21 cellular contexts compared by ENCODE assay signal in the genomic region with DNA sequence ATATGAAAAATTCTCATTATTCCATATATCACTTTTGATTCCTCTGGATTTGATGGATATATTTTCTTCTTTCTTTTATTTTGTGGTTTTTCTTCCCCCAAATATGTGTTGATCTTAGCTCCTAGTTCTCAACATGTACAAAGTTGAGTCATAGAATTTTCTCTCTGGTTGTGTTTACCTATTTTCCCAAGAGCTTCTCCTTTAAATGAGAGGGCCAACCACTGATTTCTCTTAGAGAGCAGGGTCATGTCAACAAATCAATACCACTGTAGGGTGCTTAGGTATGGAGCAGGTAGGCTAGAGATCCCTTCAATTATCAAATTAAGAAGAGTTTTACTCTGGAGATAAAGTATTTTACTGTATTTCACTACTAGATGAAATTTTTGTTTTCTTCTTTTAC.
DNase-seq lines count a peak whose midpoint lies in the region; TF ChIP-seq lines count a peak whose summit lies in the region.
"Had no signal": no experiment of that assay in that cellular context is flagged by ENCODE, and none has a peak within 500 bp of the region (broad histone marks: within the 10 kb centered on the region; RNA-seq: fewer than 3 reads in every experiment).

No MANE protein-coding gene starts in this region.

- H3K27ac Mint-ChIP-seq in osteocyte (ENCODE audit: unreplicated experiment) = peak overlapping the region; percentile 52
- H3K27ac Mint-ChIP-seq: H9, HFFc6 had no signal

- TF ChIP-seq CTCF in mammary epithelial cell (conservative IDR thresholded peaks at IDR 0.05 in 1 of 2, IDR thresholded peaks at IDR 0.05 in 1 of 2; ENCODE audit: extremely low read depth in 1 of 2, insufficient read depth in 1 of 2, low read depth in 1 of 2, low read length in 2 of 2) (no peak), osteocyte (IDR thresholded peaks at IDR 0.05) (no peak)

- in situ Hi-C loops in mammary epithelial cell (cut with MboI; ENCODE audit: low sequenced_read_pairs in 2 of 2) = no loop called here

- BruUV-seq in mammary epithelial cell (replicated peaks; lab: Mats Ljungman, UMichigan) = no TSS peak

- H2AFZ ChIP-seq in mammary epithelial cell (ENCODE audit: low read depth, low read length) = no peak overlapping the region
- H2AFZ ChIP-seq: GM23248 had no signal

- CTCF ChIA-PET in mammary epithelial cell (lab: Charles Lee; ENCODE audit: low non-redundant PET) = no interaction called here

- no peak overlapping the region for H3K4me3 Mint-ChIP-seq in osteocyte (ENCODE audit: unreplicated experiment)
- H3K4me3 Mint-ChIP-seq: H9, HFFc6 had no signal

- no peaks in the 10 kb centered on the region for H3K79me2 ChIP-seq in mammary epithelial cell (ENCODE audit: insufficient read depth, low read length)

- H3K4me3 ChIP-seq in mammary epithelial cell (replicated peaks in 1 of 3; ENCODE audit: insufficient read depth in 1 of 3, low read depth in 2 of 3, low read length in 3 of 3) = no peak overlapping the region
- H3K4me3 ChIP-seq: GM12878, GM23248, K562 had no signal

- H3K36me3 ChIP-seq in mammary epithelial cell (ENCODE audit: insufficient read depth, low read length) = no peaks in the 10 kb centered on the region
- H3K36me3 ChIP-seq: BE2C had no signal

- intact Hi-C loops in mammary epithelial cell (cut with micrococcal nuclease) = no loop called here

- H3K4me2 ChIP-seq in mammary epithelial cell (ENCODE audit: insufficient read depth, low read depth, low read length) = no peak overlapping the region

- no peaks in the 10 kb centered on the region for H3K9me3 Mint-ChIP-seq in osteocyte (ENCODE audit: unreplicated experiment)
- H3K9me3 Mint-ChIP-seq: HFFc6 had no signal

- no peaks in the 10 kb centered on the region for H4K20me1 ChIP-seq in mammary epithelial cell (ENCODE audit: insufficient read depth, low read length)

- H3K9me3 ChIP-seq in mammary epithelial cell (replicated peaks; ENCODE audit: insufficient read depth, low read length) = no peaks in the 10 kb centered on the region
- H3K9me3 ChIP-seq: BE2C had no signal

- H3K27me3 ChIP-seq in mammary epithelial cell (ENCODE audit: insufficient read depth, low read length) = no peaks in the 10 kb centered on the region
- H3K27me3 ChIP-seq: BE2C had no signal

- H3K27me3 Mint-ChIP-seq in osteocyte (ENCODE audit: unreplicated experiment) = no peaks in the 10 kb centered on the region

- no peak overlapping the region for H3K27ac ChIP-seq in mammary epithelial cell (ENCODE audit: insufficient read depth, low read depth, low read length)
- H3K27ac ChIP-seq: GM23248 had no signal

- DNase-seq in DMS53 treated with DMSO at 0.1 percent for 48 hours (lab: John Stamatoyannopoulos, UW; ENCODE audit: unreplicated experiment) = peak; percentile 9
- peak; percentile 7 for DNase-seq in NCI-H69 (lab: John Stamatoyannopoulos, UW)
- peak; percentile 5 for DNase-seq in mammary epithelial cell
- no peak for DNase-seq in osteocyte (ENCODE audit: extremely low spot score, unreplicated experiment)
- no peak for DNase-seq in stimulated activated CD4-positive, alpha-beta T cell treated with anti-CD3 and anti-CD28 coated beads, Interleukin-4, amount 100 ng/mL, for 1 hour
- DNase-seq in stimulated activated naive CD4-positive, alpha-beta T cell treated with Interleukin-2 at 50 U/mL for 16 hours (lab: John Stamatoyannopoulos, UW) = no peak
- no peak for DNase-seq in NAMALWA (ENCODE audit: low spot score)
- DNase-seq in activated CD4-positive, alpha-beta T cell treated with anti-CD3 and anti-CD28 coated beads for 4 hours = no peak
- DNase-seq: BE2C, DMS79 treated with DMSO at 0.1 percent for 48 hours, GM23248, H9, HFFc6, NCI-H1105, NCI-H146, NCI-H2029 treated with DMSO at 0.1 percent for 48 hours, NCI-H2171 treated with DMSO at 0.1 percent for 48 hours, NCI-H524 treated with DMSO at 0.1 percent for 48 hours, OCI-M1 had no signal

- dilution Hi-C loops in mammary epithelial cell (cut with HindIII; ENCODE audit: low sequenced_read_pairs) = no loop called here

- no peak overlapping the region for H3K9ac ChIP-seq in mammary epithelial cell (ENCODE audit: insufficient read depth, low read length)
- H3K9ac ChIP-seq: GM23248 had no signal

- H3K36me3 Mint-ChIP-seq in osteocyte (ENCODE audit: unreplicated experiment) = no peaks in the 10 kb centered on the region

- no peaks in the 10 kb centered on the region for H3K4me1 ChIP-seq in mammary epithelial cell (ENCODE audit: insufficient read depth, low read length)
- H3K4me1 ChIP-seq: BE2C had no signal

- H3K4me1 Mint-ChIP-seq in osteocyte (ENCODE audit: unreplicated experiment) = peaks cover 24% of the 10 kb centered on the region
- H3K4me1 Mint-ChIP-seq: H9 had no signal

Comparison
In these comparisons a context has a peak if more than half of its experiments do, and no peak if none do; other contexts are left out.
1. DNase-seq: peak in DMS53 treated with DMSO at 0.1 percent for 48 hours (single experiment), NCI-H69 (single experiment) and mammary epithelial cell (single experiment); none in osteocyte (single experiment), stimulated activated CD4-positive, alpha-beta T cell treated with anti-CD3 and anti-CD28 coated beads, Interleukin-4, amount 100 ng/mL, for 1 hour (single experiment), stimulated activated naive CD4-positive, alpha-beta T cell treated with Interleukin-2 at 50 U/mL for 16 hours (single experiment), NAMALWA (single experiment) and activated CD4-positive, alpha-beta T cell treated with anti-CD3 and anti-CD28 coated beads for 4 hours (0 of 2).